8 cellular contexts compared by ENCODE assay signal in the genomic region with DNA sequence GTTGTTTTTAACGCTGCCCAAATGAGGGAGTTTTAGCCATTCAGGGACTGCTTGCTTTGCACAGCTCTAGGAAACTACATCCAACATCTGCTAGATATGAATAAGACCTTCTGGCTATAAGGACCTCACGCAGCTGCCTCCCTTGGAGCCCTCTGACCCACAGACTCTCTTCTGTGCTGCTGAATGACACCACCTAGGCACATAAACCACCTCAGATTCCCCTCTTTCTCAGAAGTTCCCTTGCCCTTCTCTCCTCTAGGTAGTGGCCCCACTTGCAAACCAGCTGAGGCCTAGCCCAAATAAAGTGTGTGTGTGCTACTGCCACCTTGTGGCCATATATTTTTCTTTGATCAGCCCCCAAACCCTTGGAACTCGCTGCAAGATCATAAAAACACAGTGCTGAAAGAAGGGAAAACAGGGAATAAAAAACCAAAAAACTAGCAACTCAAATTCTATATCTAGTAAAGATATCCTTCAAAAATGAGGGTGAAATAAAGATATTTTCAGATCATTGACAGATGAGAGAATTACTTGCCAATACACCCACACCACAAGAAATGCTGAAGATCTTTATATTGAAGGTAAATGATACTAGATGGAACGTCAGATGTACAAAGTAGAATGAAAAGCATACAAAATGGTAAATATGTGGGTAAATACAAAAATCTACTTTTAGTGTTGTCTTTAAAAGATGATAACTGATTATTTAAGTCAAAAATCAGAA.
DNase-seq lines count a peak whose midpoint lies in the region; ATAC-seq, FAIRE-seq and TF ChIP-seq lines count a peak whose summit lies in the region.

No MANE protein-coding gene starts in this region.

- POLR2A ChIA-PET in K562 (lab: Yijun Ruan, JAX): no interaction called here

- H3K9ac ChIP-seq in K562 (ENCODE audit: insufficient read depth in 1 of 2, low read depth in 2 of 2, low read length in 2 of 2): no peak overlapping the region

- in situ Hi-C loops in K562 (cut with MboI): no loop called here

- H4K20me1 ChIP-seq in K562 (replicated peaks; ENCODE audit: control insufficient read depth, insufficient read depth, low read length): no peaks in the 10 kb centered on the region

- TF ChIP-seq CTCF in K562 (IDR thresholded peaks at IDR 0.05 in 2 of 3, conservative IDR thresholded peaks at IDR 0.05 in 1 of 3; ENCODE audit: insufficient read depth in 2 of 3, low read depth in 1 of 3, low read length in 3 of 3): peak; percentile 61 to 70 (median 63)
- peak; percentile 64 for TF ChIP-seq CTCF in kidney epithelial cell (IDR thresholded peaks at IDR 0.05; ENCODE audit: insufficient read depth, low read length, poor library complexity, severe bottlenecking)

- DNase-seq in DMS 273 (lab: John Stamatoyannopoulos, UW; ENCODE audit: unreplicated experiment): peak; percentile 56
- no peak for DNase-seq in DMS 273 treated with DMSO at 0.1 percent for 48 hours (lab: John Stamatoyannopoulos, UW)
- peak; percentile 17 for DNase-seq in SW480 (ENCODE audit: low spot score)
- peak; percentile 45 to 66 (median 56) for DNase-seq in K562 (ENCODE audit: extremely low read depth in 1 of 4, low spot score in 3 of 4)
- no peak for DNase-seq in kidney epithelial cell (ENCODE audit: low read depth)
- DNase-seq in stimulated activated CD4-positive, alpha-beta T cell treated with anti-CD3 and anti-CD28 coated beads, TNF-alpha, amount 100 ng/mL, for 24 hours (ENCODE audit: low read depth in 3 of 3): peak in 2 of 3 experiments; percentile 4 to 11

- no TSS peak for BruUV-seq in K562 (replicated peaks; lab: Mats Ljungman, UMichigan)

- ATAC-seq in GM21381 (IDR thresholded peaks at IDR 0.05; ENCODE audit: unreplicated experiment) (peak; percentile 91), HG03571 (IDR thresholded peaks at IDR 0.05; ENCODE audit: unreplicated experiment) (peak; percentile 83), K562 (peak; percentile 98)

- 46% methylated on average over 4 of the region's 4 CpGs for WGBS in K562 (ENCODE audit: insufficient coverage, low coverage, missing lambda C conversion rate)

- peak; percentile 42 to 48 for TF ChIP-seq RAD21 in K562 (CRISPR knock-in tag; conservative IDR thresholded peaks at IDR 0.05 in 1 of 2, IDR thresholded peaks at IDR 0.05 in 1 of 2)

- no peaks in the 10 kb centered on the region for H3K4me1 ChIP-seq in K562 (replicated peaks in 1 of 2; ENCODE audit: control insufficient read depth in 2 of 2, insufficient read depth in 2 of 2, low read length in 2 of 2)

- no peaks in the 10 kb centered on the region for H3K9me3 ChIP-seq in K562 (replicated peaks; ENCODE audit: control insufficient read depth, insufficient read depth, low read depth, low read length)

- H2AFZ ChIP-seq in K562 (ENCODE audit: low read depth, low read length): no peak overlapping the region; the same call in 1 of the 2 replicates

- H3K4me2 ChIP-seq in K562 (ENCODE audit: insufficient read depth, low read length): no peak overlapping the region

- no peaks in the 10 kb centered on the region for H3K9me1 ChIP-seq in K562 (ENCODE audit: control insufficient read depth, insufficient read depth, low read length)

- H3K79me2 ChIP-seq in K562 (ENCODE audit: control insufficient read depth, insufficient read depth, low read length): no peaks in the 10 kb centered on the region

- intact Hi-C loops in K562 (cut with micrococcal nuclease): loop anchor here (5.0 kb wide), 2 partner anchors 531 to 571 kb away; no protein-coding TSS in a partner anchor

- H3K27me3 ChIP-seq in K562 (ENCODE audit: control insufficient read depth in 2 of 2, insufficient read depth in 2 of 2, low read length in 2 of 2) (no peaks in the 10 kb centered on the region), kidney epithelial cell (ENCODE audit: control insufficient read depth, insufficient read depth, low read length) (no peaks in the 10 kb centered on the region)

- TF ChIP-seq EP300 in K562 (IDR thresholded peaks at IDR 0.05; ENCODE audit: low read length): no peak

- no peak overlapping the region for H3K4me3 ChIP-seq in K562
- H3K4me3 ChIP-seq in kidney epithelial cell (ENCODE audit: low read depth, low read length): no peak overlapping the region

- no peak for TF ChIP-seq POLR2A in K562 (conservative IDR thresholded peaks at IDR 0.05)

- peak; percentile 89 for FAIRE-seq in K562 (lab: Jason Lieb, UNC)

- CTCF ChIA-PET in K562 (lab: Yijun Ruan, JAX; ENCODE audit: low intra/inter-chr PET ratio): interaction anchor here (1.2 kb wide), 1 partner anchor 166 kb away, joined by 5 read pairs; no protein-coding TSS in a partner anchor

- peaks cover 10% of the 10 kb centered on the region; the same call in 2 of the 3 replicates for H3K36me3 ChIP-seq in K562 (ENCODE audit: control insufficient read depth, insufficient read depth, low read length)
- no peaks in the 10 kb centered on the region for H3K36me3 ChIP-seq in kidney epithelial cell (ENCODE audit: control insufficient read depth, insufficient read depth, low read length)

- H3K27ac ChIP-seq in K562 (ENCODE audit: extremely low read depth, low read depth, low read length): no peak overlapping the region

TF ChIP-seq in K562, 482 proteins besides CTCF, POLR2A, EP300 and RAD21:
- TF ChIP-seq SNIP1 (IDR thresholded peaks at IDR 0.05; ENCODE audit: low read depth) (no peak), GTF2E2 (tag; IDR thresholded peaks at IDR 0.05) (no peak), SMC3 (conservative IDR thresholded peaks at IDR 0.05; ENCODE audit: insufficient read depth, low read depth, low read length) (peak; percentile 55), MAZ (CRISPR knock-in tag; conservative IDR thresholded peaks at IDR 0.05 in 1 of 2, IDR thresholded peaks at IDR 0.05 in 1 of 2) (peak in 1 of 2 experiments; percentile 44; a peak in 1 of 4 replicates), DIDO1 (tag; IDR thresholded peaks at IDR 0.05; ENCODE audit: low read depth) (no peak), JUNB (CRISPR knock-in tag; conservative IDR thresholded peaks at IDR 0.05) (no peak), RB1 (IDR thresholded peaks at IDR 0.05; ENCODE audit: low read depth) (no peak), ZFX (CRISPR knock-in tag; IDR thresholded peaks at IDR 0.05) (peak; percentile 40), HDAC6 (IDR thresholded peaks at IDR 0.05; ENCODE audit: low read depth, low read length) (no peak), ZNF561 (CRISPR knock-in tag; conservative IDR thresholded peaks at IDR 0.05) (no peak)
- TF ChIP-seq, protein P1, sequence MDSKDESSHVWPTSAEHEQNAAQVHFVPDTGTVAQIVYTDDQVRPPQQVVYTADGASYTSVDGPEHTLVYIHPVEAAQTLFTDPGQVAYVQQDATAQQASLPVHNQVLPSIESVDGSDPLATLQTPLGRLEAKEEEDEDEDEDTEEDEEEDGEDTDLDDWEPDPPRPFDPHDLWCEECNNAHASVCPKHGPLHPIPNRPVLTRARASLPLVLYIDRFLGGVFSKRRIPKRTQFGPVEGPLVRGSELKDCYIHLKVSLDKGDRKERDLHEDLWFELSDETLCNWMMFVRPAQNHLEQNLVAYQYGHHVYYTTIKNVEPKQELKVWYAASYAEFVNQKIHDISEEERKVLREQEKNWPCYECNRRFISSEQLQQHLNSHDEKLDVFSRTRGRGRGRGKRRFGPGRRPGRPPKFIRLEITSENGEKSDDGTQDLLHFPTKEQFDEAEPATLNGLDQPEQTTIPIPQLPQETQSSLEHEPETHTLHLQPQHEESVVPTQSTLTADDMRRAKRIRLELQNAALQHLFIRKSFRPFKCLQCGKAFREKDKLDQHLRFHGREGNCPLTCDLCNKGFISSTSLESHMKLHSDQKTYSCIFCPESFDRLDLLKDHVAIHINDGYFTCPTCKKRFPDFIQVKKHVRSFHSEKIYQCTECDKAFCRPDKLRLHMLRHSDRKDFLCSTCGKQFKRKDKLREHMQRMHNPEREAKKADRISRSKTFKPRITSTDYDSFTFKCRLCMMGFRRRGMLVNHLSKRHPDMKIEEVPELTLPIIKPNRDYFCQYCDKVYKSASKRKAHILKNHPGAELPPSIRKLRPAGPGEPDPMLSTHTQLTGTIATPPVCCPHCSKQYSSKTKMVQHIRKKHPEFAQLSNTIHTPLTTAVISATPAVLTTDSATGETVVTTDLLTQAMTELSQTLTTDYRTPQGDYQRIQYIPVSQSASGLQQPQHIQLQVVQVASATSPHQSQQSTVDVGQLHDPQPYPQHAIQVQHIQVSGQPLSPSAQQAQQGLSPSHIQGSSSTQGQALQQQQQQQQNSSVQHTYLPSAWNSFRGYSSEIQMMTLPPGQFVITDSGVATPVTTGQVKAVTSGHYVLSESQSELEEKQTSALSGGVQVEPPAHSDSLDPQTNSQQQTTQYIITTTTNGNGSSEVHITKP (IDR thresholded peaks at IDR 0.05; ENCODE audit: partially characterized antibody): no peak
- TF ChIP-seq, protein P2, sequence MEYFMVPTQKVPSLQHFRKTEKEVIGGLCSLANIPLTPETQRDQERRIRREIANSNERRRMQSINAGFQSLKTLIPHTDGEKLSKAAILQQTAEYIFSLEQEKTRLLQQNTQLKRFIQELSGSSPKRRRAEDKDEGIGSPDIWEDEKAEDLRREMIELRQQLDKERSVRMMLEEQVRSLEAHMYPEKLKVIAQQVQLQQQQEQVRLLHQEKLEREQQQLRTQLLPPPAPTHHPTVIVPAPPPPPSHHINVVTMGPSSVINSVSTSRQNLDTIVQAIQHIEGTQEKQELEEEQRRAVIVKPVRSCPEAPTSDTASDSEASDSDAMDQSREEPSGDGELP (CRISPR knock-in tag; IDR thresholded peaks at IDR 0.05; ENCODE audit: borderline replicate concordance): 0 out of 2 replicates have a peak, but pooled peaks have one; percentile 28
TF ChIP-seq in K562: peak in this region for 4.

Comparison
In these comparisons a context has a peak if more than half of its experiments do, and no peak if none do; other contexts are left out.
1. DNase-seq: peak in DMS 273 (single experiment), SW480 (single experiment), K562 (4 of 4) and stimulated activated CD4-positive, alpha-beta T cell treated with anti-CD3 and anti-CD28 coated beads, TNF-alpha, amount 100 ng/mL, for 24 hours (2 of 3); none in DMS 273 treated with DMSO at 0.1 percent for 48 hours (single experiment) and kidney epithelial cell (single experiment).
2. Peak in every context shown above with its lines, with median percentiles within 50 percentile points of each other: ATAC-seq.